Comparison of ENCODE assay signal across 22 cellular contexts in the genomic region with DNA sequence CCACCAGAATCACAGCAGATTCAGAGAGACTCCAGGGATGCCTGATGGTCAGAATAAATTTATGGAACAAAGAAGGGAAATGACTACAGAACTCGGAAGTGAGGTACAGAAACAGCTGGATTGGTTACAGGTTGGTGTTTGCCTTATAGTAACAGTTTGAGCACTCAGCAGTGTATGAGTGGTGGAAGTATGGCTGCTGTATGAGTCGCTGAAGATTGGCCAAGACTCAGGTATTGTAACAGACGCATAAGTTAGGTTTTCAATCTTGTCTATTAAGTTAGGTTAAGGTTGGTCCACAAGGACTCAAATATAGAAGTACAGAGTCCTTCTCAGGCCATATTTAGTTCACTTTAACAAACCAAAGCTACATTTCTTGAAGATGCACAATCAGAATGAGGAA. TPM values are rescaled to one million over a fixed set of nuclear protein-coding genes. Genes with fewer than 3 reads are reported as not detected.
DNase-seq lines count a peak whose midpoint lies in the region; FAIRE-seq and TF ChIP-seq lines count a peak whose summit lies in the region.
"Had no signal": no experiment of that assay in that cellular context is flagged by ENCODE, and none has a peak within 500 bp of the region (broad histone marks: within the 10 kb centered on the region; RNA-seq: fewer than 3 reads in every experiment).

No MANE protein-coding gene starts in this region.

- FAIRE-seq in H1 (lab: Jason Lieb, UNC) = no peak
- FAIRE-seq: GM12892, GM18507 had no signal

- H3K14ac ChIP-seq in H1 (ENCODE audit: insufficient read length) = no peak overlapping the region

- H3K4ac ChIP-seq in H1 (replicated peaks; ENCODE audit: insufficient read length, low read depth, low read length) = no peak overlapping the region

- no peak overlapping the region for H4K91ac ChIP-seq in H1 (replicated peaks; ENCODE audit: insufficient read length, low read length)

- H3K27me3 Mint-ChIP-seq in Caco-2 (ENCODE audit: insufficient read depth, unreplicated experiment) (no peaks in the 10 kb centered on the region), neural progenitor cell (ENCODE audit: insufficient read depth, low read depth) (peaks cover 5% of the 10 kb centered on the region)

- H3K4me2 ChIP-seq in H1 (ENCODE audit: insufficient read depth in 1 of 2, low read depth in 2 of 2, low read length in 2 of 2) (no peak overlapping the region), neural progenitor cell (no peak overlapping the region)
- H3K4me2 ChIP-seq: BLaER1 had no signal

- no peak for TF ChIP-seq CTCF in Caco-2 (IDR thresholded peaks at IDR 0.05; ENCODE audit: insufficient read depth in 1 of 2, low read depth in 1 of 2, low read length in 1 of 2, severe bottlenecking in 1 of 2, unreplicated experiment in 1 of 2)
- no peak for TF ChIP-seq CTCF in H1 (IDR thresholded peaks at IDR 0.05; ENCODE audit: control extremely low read depth in 1 of 3, insufficient read depth in 1 of 3, low read depth in 1 of 3, low read length in 3 of 3)
- TF ChIP-seq CTCF in neural progenitor cell (IDR thresholded peaks at IDR 0.05) = no peak

- H3K4me3 Mint-ChIP-seq in Caco-2 (ENCODE audit: unreplicated experiment) (no peak overlapping the region), neural progenitor cell (no peak overlapping the region)
- H3K4me3 Mint-ChIP-seq: CD14-positive monocyte; CD4-positive, alpha-beta memory T cell had no signal

- intact Hi-C loops in Caco-2 (cut with micrococcal nuclease; ENCODE audit: unreplicated experiment) = no loop called here

- H3K27me3 ChIP-seq in Caco-2 (replicated peaks; ENCODE audit: control insufficient read depth, insufficient read depth, low read length) = no peaks in the 10 kb centered on the region
- H3K27me3 ChIP-seq in H1 (replicated peaks in 1 of 4; ENCODE audit: control insufficient read depth in 3 of 4, extremely low read depth in 1 of 4, insufficient read depth in 3 of 4, low read length in 3 of 4) = peaks cover 0 to 1% (median 0%) of the 10 kb centered on the region in 4 experiments; a peak in 1 of 7 replicates
- H3K27me3 ChIP-seq in neural progenitor cell = no peaks in the 10 kb centered on the region
- H3K27me3 ChIP-seq: BLaER1 had no signal

- H3K4me1 ChIP-seq in Caco-2 (peaks cover 27% of the 10 kb centered on the region), H1 (replicated peaks in 1 of 4; ENCODE audit: control insufficient read depth in 3 of 4, insufficient read depth in 4 of 4, low read length in 3 of 4) (peaks cover 3 to 19% (median 15%) of the 10 kb centered on the region in 4 experiments; a peak in 6 of 7 replicates), neural progenitor cell (peaks cover 17% of the 10 kb centered on the region)
- H3K4me1 ChIP-seq: BLaER1 had no signal

- no peak overlapping the region for H3K23ac ChIP-seq in H1 (ENCODE audit: insufficient read length)

- H3K56ac ChIP-seq in H1 (replicated peaks; ENCODE audit: insufficient read length, low read depth, low read length) = no peak overlapping the region

- no peaks in the 10 kb centered on the region for H3K9me3 Mint-ChIP-seq in Caco-2 (ENCODE audit: unreplicated experiment)
- no peaks in the 10 kb centered on the region for H3K9me3 Mint-ChIP-seq in neural progenitor cell
- H3K9me3 Mint-ChIP-seq: CD14-positive monocyte, H9 had no signal

- no peaks in the 10 kb centered on the region for H3K23me2 ChIP-seq in H1 (ENCODE audit: low read depth, low read length)

- H4K5ac ChIP-seq in H1 (ENCODE audit: insufficient read length, low read depth, low read length) = no peak overlapping the region

- no peak for TF ChIP-seq POLR2A in H1 (IDR thresholded peaks at IDR 0.05; ENCODE audit: control extremely low read depth in 1 of 2, low read depth in 2 of 2, low read length in 2 of 2)

- no peak overlapping the region for H2AK5ac ChIP-seq in H1 (ENCODE audit: low read depth, low read length)

- 83% methylated on average over 3 of the region's 3 CpGs; no CpG with 5 or more reads in 1 of the 2 experiments for WGBS in H1 (ENCODE audit: extremely low coverage in 1 of 2, insufficient coverage in 1 of 2, insufficient read length in 1 of 2, insufficient replicate concordance in 2 of 2, low coverage in 1 of 2, low lambda C conversion rate in 2 of 2, missing lambda C conversion rate in 1 of 2), 2 experiments

- TF ChIP-seq EP300 in H1 (IDR thresholded peaks at IDR 0.05; ENCODE audit: borderline replicate concordance in 1 of 2, low read depth in 2 of 2, low read length in 2 of 2) = no peak

- H4K20me1 ChIP-seq in H1 (replicated peaks in 1 of 2; ENCODE audit: control insufficient read depth in 1 of 2, insufficient read depth in 2 of 2, low read length in 2 of 2) (no peaks in the 10 kb centered on the region), neural progenitor cell (ENCODE audit: low read depth) (no peaks in the 10 kb centered on the region)
- H4K20me1 ChIP-seq: BLaER1 had no signal

- no peak overlapping the region for H2BK15ac ChIP-seq in H1 (ENCODE audit: low read length)

- no peak for TF ChIP-seq RAD21 in H1 (IDR thresholded peaks at IDR 0.05 in 1 of 2, conservative IDR thresholded peaks at IDR 0.05 in 1 of 2; ENCODE audit: low read depth in 2 of 2, low read length in 2 of 2)

- H2AFZ ChIP-seq in H1 (ENCODE audit: low read length) (0 out of 2 replicates have a peak overlapping the region, but pooled peaks have one; percentile 6), neural progenitor cell (replicated peaks) (peak overlapping the region; percentile 9)

- CTCF ChIA-PET in Caco-2 (lab: Charles Lee) = no interaction called here
- CTCF ChIA-PET in H1 (lab: Charles Lee; ENCODE audit: partially characterized antibody) = interaction anchor here (0.8 kb wide), 1 partner anchor 41 kb away, joined by 3 read pairs; no protein-coding TSS in a partner anchor

- H4K8ac ChIP-seq in H1 (ENCODE audit: extremely low read depth, insufficient read depth, low read length) = no peak overlapping the region

- H3K18ac ChIP-seq in H1 (ENCODE audit: extremely low read depth, low read length) = no peak overlapping the region

- H3K36me3 ChIP-seq in Caco-2 (ENCODE audit: control insufficient read depth, insufficient read depth, low read length) (no peaks in the 10 kb centered on the region), H1 (ENCODE audit: control insufficient read depth in 2 of 4, insufficient read depth in 4 of 4, low read length in 3 of 4) (no peaks in the 10 kb centered on the region), neural progenitor cell (no peaks in the 10 kb centered on the region)
- H3K36me3 ChIP-seq: BLaER1 had no signal

- H3F3A ChIP-seq in neural progenitor cell (ENCODE audit: low read depth) = no peaks in the 10 kb centered on the region

- H3K4me3 ChIP-seq in Caco-2 (ENCODE audit: low read depth, low read length) (no peak overlapping the region), H1 (ENCODE audit: extremely low read depth in 1 of 4, insufficient read depth in 2 of 4, low read depth in 3 of 4, low read length in 4 of 4) (no peak overlapping the region), neural progenitor cell (no peak overlapping the region)
- H3K4me3 ChIP-seq: BLaER1 had no signal

- no peaks in the 10 kb centered on the region for H3K79me1 ChIP-seq in H1 (ENCODE audit: low read depth, low read length)

- H2BK20ac ChIP-seq in H1 (ENCODE audit: low read length) = no peak overlapping the region

- POLR2A ChIA-PET in Caco-2 (lab: Charles Lee) (no interaction called here), H1 (lab: Charles Lee; ENCODE audit: partially characterized antibody) (no interaction called here)

- H2BK120ac ChIP-seq in H1 (replicated peaks; ENCODE audit: low read depth, low read length) = no peak overlapping the region

- DNase-seq in Caco-2 (no peak), HT1080 (ENCODE audit: low read depth) (peak; percentile 29), H1 (ENCODE audit: low read depth in 1 of 2, low spot score in 2 of 2) (no peak), neural progenitor cell (ENCODE audit: low spot score) (no peak), NAMALWA (ENCODE audit: low spot score) (no peak), superior temporal gyrus (ENCODE audit: extremely low spot score) (no peak)
- no peak for DNase-seq in activated CD4-positive, alpha-beta T cell treated with anti-CD3 and anti-CD28 coated beads for 1 hour
- DNase-seq: 8988T; Calu3; CD4-positive, alpha-beta memory T cell; DMS153; DMS79; GDM1; GOT3; H9 had no signal

- H3K4me1 Mint-ChIP-seq in Caco-2 (ENCODE audit: low read depth, unreplicated experiment) = peaks cover 20% of the 10 kb centered on the region
- peaks cover 28% of the 10 kb centered on the region for H3K4me1 Mint-ChIP-seq in neural progenitor cell
- H3K4me1 Mint-ChIP-seq: CD14-positive monocyte; CD4-positive, alpha-beta memory T cell had no signal

- BruUV-seq in Caco-2 (replicated peaks; lab: Mats Ljungman, UMichigan) = no TSS peak

- H3K9ac ChIP-seq in H1 (replicated peaks in 1 of 4; ENCODE audit: extremely low read depth in 1 of 4, low read depth in 3 of 4, low read length in 3 of 4) (no peak overlapping the region), neural progenitor cell (no peak overlapping the region)
- H3K9ac ChIP-seq: BLaER1 had no signal

- no peaks in the 10 kb centered on the region for H3K79me2 ChIP-seq in H1 (ENCODE audit: control insufficient read depth in 1 of 2, insufficient read depth in 2 of 2, low read length in 2 of 2)
- H3K79me2 ChIP-seq in neural progenitor cell (ENCODE audit: low read depth) = no peaks in the 10 kb centered on the region

- H3K36me3 Mint-ChIP-seq in Caco-2 (ENCODE audit: insufficient read depth, unreplicated experiment) (no peaks in the 10 kb centered on the region), neural progenitor cell (no peaks in the 10 kb centered on the region)
- H3K36me3 Mint-ChIP-seq: CD14-positive monocyte; CD4-positive, alpha-beta memory T cell had no signal

- H3K27ac Mint-ChIP-seq in Caco-2 (ENCODE audit: unreplicated experiment) (peak overlapping the region; percentile 54), neural progenitor cell (no peak overlapping the region)
- H3K27ac Mint-ChIP-seq: CD14-positive monocyte; CD4-positive, alpha-beta memory T cell had no signal

- H2BK5ac ChIP-seq in H1 (ENCODE audit: low read depth, low read length) = no peak overlapping the region

- H3K27ac ChIP-seq in H1 (ENCODE audit: low read depth, low read length) = no peak overlapping the region
- H3K27ac ChIP-seq in neural progenitor cell = no peak overlapping the region
- H3K27ac ChIP-seq: BLaER1 had no signal

- H2BK12ac ChIP-seq in H1 (ENCODE audit: low read depth, low read length) = no peak overlapping the region

- no peaks in the 10 kb centered on the region for H3K9me3 ChIP-seq in Caco-2
- no peaks in the 10 kb centered on the region for H3K9me3 ChIP-seq in H1 (ENCODE audit: insufficient read depth in 2 of 2, low read depth in 1 of 2, low read length in 1 of 2)
- no peaks in the 10 kb centered on the region for H3K9me3 ChIP-seq in neural progenitor cell (ENCODE audit: low read depth)
- H3K9me3 ChIP-seq: BLaER1 had no signal

RNA-seq across cellular contexts. Expression of a gene that starts 33.1 kb away (rescaled TPM):
- total RNA-seq in Caco-2 (2022) = not detected in 2 replicates
- 0.03 TPM in 1 of 2 replicates, not detected in the other for total RNA-seq in HT1080 (2014; rRNA removed; shearing (Covaris generic))
- not detected in 2 replicates for polyA plus RNA-seq in HT1080 (2015; cell fraction: cytosol; rRNA removed)
- polyA plus RNA-seq in HT1080 (2015; cell fraction: nucleus; rRNA removed) = not detected in 2 replicates
- not detected in 2 replicates for total RNA-seq in H1 (2021; fragmentation: NEBNext Ultra II Directional; extraction: Animal tissue kit (Norgen Biotek cat#: 25700))
- not detected in 2 replicates for polyA plus RNA-seq in H1 (2011; rRNA removed)
- not detected for polyA plus RNA-seq in H1 (2011; cell fraction: cytosol; rRNA removed)
- polyA plus RNA-seq in H1 (2011; cell fraction: nucleus; rRNA removed) = not detected
- not detected in 4 replicates for polyA plus RNA-seq in H1 (2012, experiment 1 of 2)
- polyA plus RNA-seq in H1 (2012, experiment 2 of 2) = not detected
- not detected for polyA plus RNA-seq in H1 (2013, experiment 1 of 2)
- polyA plus RNA-seq in H1 (2013, experiment 2 of 2) = not detected
- polyA minus RNA-seq in H1 (2011; rRNA and poly(A)+ RNA removed) = not detected in 2 replicates
- polyA minus RNA-seq in H1 (2011; cell fraction: cytosol; rRNA and poly(A)+ RNA removed) = not detected
- not detected for polyA minus RNA-seq in H1 (2011; cell fraction: nucleus; rRNA and poly(A)+ RNA removed)
- total RNA-seq in neural progenitor cell (ENCODE audit: low replicate concordance) = not detected in 2 replicates
- total RNA-seq: A673; Calu3; CD4-positive, alpha-beta memory T cell; Daoy; H9 had no signal
- polyA plus RNA-seq: AG04450; CD14-positive monocyte; CD4-positive, alpha-beta memory T cell had no signal
